15 cellular contexts compared by ENCODE assay signal in genomic region chr9:127961613-127962150, GRCh38. TPM values are rescaled to one million over a fixed set of nuclear protein-coding genes. Genes with fewer than 3 reads are reported as not detected.
A peak's percentile ranks its signal among the peaks of the same experiment; 100 is the strongest.
DNase-seq lines count a peak whose midpoint lies in the region; ATAC-seq and TF ChIP-seq lines count a peak whose summit lies in the region.
"Had no signal": no experiment of that assay in that cellular context is flagged by ENCODE, and none has a peak within 500 bp of the region (broad histone marks: within the 10 kb centered on the region; RNA-seq: fewer than 3 reads in every experiment).

No MANE protein-coding gene starts in this region.

- no peak for ATAC-seq in stimulated activated naive CD8-positive, alpha-beta T cell treated with anti-CD3 and anti-CD28 coated beads, Interleukin-15, Interleukin-2, amounts not matched to agents 100 U/mL and 50 U/mL, for 24 hours
- no peak for ATAC-seq in activated naive CD8-positive, alpha-beta T cell treated with anti-CD3 and anti-CD28 coated beads, Interleukin-2, amount 50 U/mL, for 24 hours
- no peak for ATAC-seq in HG02973 (IDR thresholded peaks at IDR 0.05; ENCODE audit: unreplicated experiment)

- peak overlapping the region; percentile 72 for H3K27ac Mint-ChIP-seq in stimulated activated naive CD8-positive, alpha-beta T cell treated with anti-CD3 and anti-CD28 coated beads, Interleukin-15, Interleukin-2, amounts not matched to agents 100 ng/mL and 50 ng/mL, for 24 hours
- peak overlapping the region; percentile 67 for H3K27ac Mint-ChIP-seq in activated naive CD8-positive, alpha-beta T cell treated with anti-CD3 and anti-CD28 coated beads, Interleukin-2, amount 50 U/mL, for 24 hours
- peak overlapping the region; percentile 34 for H3K27ac Mint-ChIP-seq in mesothelial cell of epicardium

- peaks cover 13% of the 10 kb centered on the region for H3K36me3 Mint-ChIP-seq in stimulated activated naive CD8-positive, alpha-beta T cell treated with anti-CD3 and anti-CD28 coated beads, Interleukin-15, Interleukin-2, amounts not matched to agents 100 ng/mL and 50 ng/mL, for 24 hours (ENCODE audit: low read depth)
- H3K36me3 Mint-ChIP-seq in activated naive CD8-positive, alpha-beta T cell treated with anti-CD3 and anti-CD28 coated beads, Interleukin-2, amount 50 U/mL, for 24 hours (ENCODE audit: low read depth) = peaks cover 4% of the 10 kb centered on the region
- peaks cover 11% of the 10 kb centered on the region for H3K36me3 Mint-ChIP-seq in mesothelial cell of epicardium

- H3K27me3 Mint-ChIP-seq in stimulated activated naive CD8-positive, alpha-beta T cell treated with anti-CD3 and anti-CD28 coated beads, Interleukin-15, Interleukin-2, amounts not matched to agents 100 ng/mL and 50 ng/mL, for 24 hours = no peaks in the 10 kb centered on the region
- no peaks in the 10 kb centered on the region for H3K27me3 Mint-ChIP-seq in activated naive CD8-positive, alpha-beta T cell treated with anti-CD3 and anti-CD28 coated beads, Interleukin-2, amount 50 U/mL, for 24 hours
- no peaks in the 10 kb centered on the region for H3K27me3 Mint-ChIP-seq in mesothelial cell of epicardium (ENCODE audit: low read depth)

- no peaks in the 10 kb centered on the region for H3K9me3 Mint-ChIP-seq in stimulated activated naive CD8-positive, alpha-beta T cell treated with anti-CD3 and anti-CD28 coated beads, Interleukin-15, Interleukin-2, amounts not matched to agents 100 ng/mL and 50 ng/mL, for 24 hours
- no peaks in the 10 kb centered on the region for H3K9me3 Mint-ChIP-seq in activated naive CD8-positive, alpha-beta T cell treated with anti-CD3 and anti-CD28 coated beads, Interleukin-2, amount 50 U/mL, for 24 hours
- H3K9me3 Mint-ChIP-seq in mesothelial cell of epicardium = peaks cover 7% of the 10 kb centered on the region

- no peak for DNase-seq in stimulated activated naive CD8-positive, alpha-beta T cell treated with anti-CD3 and anti-CD28 coated beads, Interleukin-15, Interleukin-2, amounts not matched to agents 100 U/mL and 50 U/mL, for 24 hours
- DNase-seq in activated naive CD8-positive, alpha-beta T cell treated with anti-CD3 and anti-CD28 coated beads, Interleukin-2, amount 50 U/mL, for 24 hours = no peak
- DNase-seq in mesothelial cell of epicardium (ENCODE audit: low spot score in 2 of 2, unreplicated experiment in 2 of 2) (no peak), DMS53 (lab: John Stamatoyannopoulos, UW) (no peak), G401 (ENCODE audit: low spot score) (no peak), SIG-M5 treated with dmso at 0.1 percent for 504 hours (lab: John Stamatoyannopoulos, UW; ENCODE audit: unreplicated experiment) (no peak)
- DNase-seq: AML-193; amygdala; effector CD4-positive, alpha-beta T cell; foreskin melanocyte; GM23248; NCI-H345; OCI-M1 had no signal

- in situ Hi-C loops in G401 (cut with HindIII; ENCODE audit: low sequenced_read_pairs) = no loop called here

- H3K4me1 Mint-ChIP-seq in stimulated activated naive CD8-positive, alpha-beta T cell treated with anti-CD3 and anti-CD28 coated beads, Interleukin-15, Interleukin-2, amounts not matched to agents 100 ng/mL and 50 ng/mL, for 24 hours (ENCODE audit: low read depth) = peaks cover 97% of the 10 kb centered on the region
- H3K4me1 Mint-ChIP-seq in activated naive CD8-positive, alpha-beta T cell treated with anti-CD3 and anti-CD28 coated beads, Interleukin-2, amount 50 U/mL, for 24 hours = peaks cover 97% of the 10 kb centered on the region
- H3K4me1 Mint-ChIP-seq in mesothelial cell of epicardium = peaks cover 50% of the 10 kb centered on the region

- TF ChIP-seq CTCF in mesothelial cell of epicardium (IDR thresholded peaks at IDR 0.05; ENCODE audit: unreplicated experiment) = no peak

- no peak overlapping the region for H3K4me3 Mint-ChIP-seq in stimulated activated naive CD8-positive, alpha-beta T cell treated with anti-CD3 and anti-CD28 coated beads, Interleukin-15, Interleukin-2, amounts not matched to agents 100 ng/mL and 50 ng/mL, for 24 hours
- H3K4me3 Mint-ChIP-seq in activated naive CD8-positive, alpha-beta T cell treated with anti-CD3 and anti-CD28 coated beads, Interleukin-2, amount 50 U/mL, for 24 hours = no peak overlapping the region
- no peak overlapping the region for H3K4me3 Mint-ChIP-seq in mesothelial cell of epicardium

RNA-seq across cellular contexts. Expression of gene EEIG1, which starts 19.1 kb away (rescaled TPM):
- 62.8 to 68.8 TPM (median 67.4 TPM) in 3 replicates for total RNA-seq in mesothelial cell of epicardium
- 12.4 and 18.6 TPM in 2 replicates for total RNA-seq in G401 (2014; rRNA removed; shearing (Covaris generic))

RNA-seq across cellular contexts. Expression of gene DPM2, which starts 24.0 kb away (rescaled TPM):
- total RNA-seq in mesothelial cell of epicardium = 36.8 to 37.5 TPM (median 36.9 TPM) in 3 replicates
- 17.1 and 39.0 TPM in 2 replicates for total RNA-seq in G401 (2014; rRNA removed; shearing (Covaris generic))

RNA-seq across cellular contexts. Expression of gene PIP5KL1, which starts 31.1 kb away (rescaled TPM):
- 7.6 to 9.0 TPM (median 8.2 TPM) in 3 replicates for total RNA-seq in mesothelial cell of epicardium
- 0.68 and 23.4 TPM in 2 replicates for total RNA-seq in G401 (2014; rRNA removed; shearing (Covaris generic))

RNA-seq across cellular contexts. Expression of gene ST6GALNAC4, which starts 44.8 kb away (rescaled TPM):
- total RNA-seq in mesothelial cell of epicardium = 14.5 to 16.1 TPM (median 15.8 TPM) in 3 replicates
- total RNA-seq in G401 (2014; rRNA removed; shearing (Covaris generic)) = 31.9 and 32.8 TPM in 2 replicates
